16 cellular contexts compared by ENCODE assay signal in genomic region chr3:58250093-58250707, GRCh38. TPM values are rescaled to one million over a fixed set of nuclear protein-coding genes. Genes with fewer than 3 reads are reported as not detected.
DNase-seq lines count a peak whose midpoint lies in the region; ATAC-seq and TF ChIP-seq lines count a peak whose summit lies in the region.
"Had no signal": no experiment of that assay in that cellular context is flagged by ENCODE, and none has a peak within 500 bp of the region (broad histone marks: within the 10 kb centered on the region; RNA-seq: fewer than 3 reads in every experiment).

No MANE protein-coding gene starts in this region.

- peaks cover 25% of the 10 kb centered on the region for H3K4me1 Mint-ChIP-seq in endodermal cell
- peaks cover 20% of the 10 kb centered on the region for H3K4me1 Mint-ChIP-seq in mesothelial cell of epicardium

- H3K36me3 ChIP-seq in HEK293 (ENCODE audit: control insufficient read depth in 2 of 2, insufficient read depth in 1 of 2, low read length in 2 of 2) (no peaks in the 10 kb centered on the region), endodermal cell (ENCODE audit: control insufficient read depth, insufficient read depth, low read length) (no peaks in the 10 kb centered on the region)

- H3K4me1 ChIP-seq in HEK293 (ENCODE audit: control insufficient read depth, insufficient read depth, low read length) (peaks cover 4% of the 10 kb centered on the region), endodermal cell (ENCODE audit: control insufficient read depth, insufficient read depth, low read length) (peaks cover 6% of the 10 kb centered on the region)

- no peak overlapping the region for H3K27ac ChIP-seq in HEK293 (ENCODE audit: extremely low read depth, low read depth, low read length)
- H3K27ac ChIP-seq in endodermal cell (ENCODE audit: low read depth, low read length): peak overlapping the region; percentile 52
- peak overlapping the region; percentile 24 for H3K27ac ChIP-seq in substantia nigra (ENCODE audit: low read depth, low read length, poor library complexity, severe bottlenecking)
- H3K27ac ChIP-seq: PC-9 had no signal

- H3K27me3 ChIP-seq in endodermal cell (ENCODE audit: control insufficient read depth, insufficient read depth, low read length, poor library complexity, severe bottlenecking): no peaks in the 10 kb centered on the region

- POLR2A ChIA-PET in HEK293 (lab: Yijun Ruan, JAX): no interaction called here

- no peak overlapping the region for H3K9ac ChIP-seq in endodermal cell (ENCODE audit: extremely low read depth, low read length, poor library complexity, severe bottlenecking)

- ATAC-seq in HG03095 (IDR thresholded peaks at IDR 0.05; ENCODE audit: unreplicated experiment): no peak
- no peak for ATAC-seq in HG03460 (IDR thresholded peaks at IDR 0.05; ENCODE audit: unreplicated experiment)
- ATAC-seq: CD8-positive, alpha-beta T cell had no signal

- H3K27ac Mint-ChIP-seq in endodermal cell (peak overlapping the region; percentile 21), mesothelial cell of epicardium (peak overlapping the region; percentile 48)
- H3K27ac Mint-ChIP-seq: activated naive CD8-positive, alpha-beta T cell treated with anti-CD3 and anti-CD28 coated beads, Interleukin-2, amount 50 U/mL, for 24 hours; CD8-positive, alpha-beta T cell had no signal

- DNase-seq in endodermal cell: peak; percentile 74
- DNase-seq in mesothelial cell of epicardium (ENCODE audit: low spot score in 2 of 2, unreplicated experiment in 2 of 2): no peak
- no peak for DNase-seq in substantia nigra (lab: John Stamatoyannopoulos, UW)
- DNase-seq in NCI-H446 (lab: John Stamatoyannopoulos, UW): no peak
- no peak for DNase-seq in activated CD4-positive, alpha-beta T cell treated with anti-CD3 and anti-CD28 coated beads, Interleukin-2, amount 50 U/mL, for 4 hours
- DNase-seq: activated naive CD8-positive, alpha-beta T cell treated with anti-CD3 and anti-CD28 coated beads, Interleukin-2, amount 50 U/mL, for 24 hours; caudate nucleus; CD8-positive, alpha-beta T cell; IMR-90; MV-4-11; NCI-H774; PC-9; stimulated activated CD4-positive, alpha-beta T cell treated with anti-CD3 and anti-CD28 coated beads, Interleukin-4, amount 100 ng/mL, for 4 hours had no signal

- H3K4me3 ChIP-seq in HEK293 (ENCODE audit: low read depth, low read length): no peak overlapping the region
- H3K4me3 ChIP-seq in endodermal cell (ENCODE audit: low read length): no peak overlapping the region
- H3K4me3 ChIP-seq: PC-9 had no signal

- H3K36me3 Mint-ChIP-seq in endodermal cell (ENCODE audit: low read depth) (peaks cover 3% of the 10 kb centered on the region), mesothelial cell of epicardium (no peaks in the 10 kb centered on the region)

- H3K4me3 Mint-ChIP-seq in endodermal cell (no peak overlapping the region), mesothelial cell of epicardium (no peak overlapping the region)
- H3K4me3 Mint-ChIP-seq: activated naive CD8-positive, alpha-beta T cell treated with anti-CD3 and anti-CD28 coated beads, Interleukin-2, amount 50 U/mL, for 24 hours; CD8-positive, alpha-beta T cell had no signal

- CTCF ChIA-PET in HEK293 (lab: Yijun Ruan, JAX): interaction anchor here (0.5 to 1.1 kb wide), 3 partner anchors 30 to 82 kb away, joined by 3 to 4 read pairs (median 4); no protein-coding TSS in a partner anchor

- 0 out of 2 replicates have a peak, but pooled peaks have one; percentile 36 for TF ChIP-seq CTCF in HEK293 (tag by site-specific recombination; IDR thresholded peaks at IDR 0.05)
- no peak for TF ChIP-seq CTCF in endodermal cell (conservative IDR thresholded peaks at IDR 0.05)
- TF ChIP-seq CTCF in mesothelial cell of epicardium (IDR thresholded peaks at IDR 0.05; ENCODE audit: unreplicated experiment): no peak

- 79 to 84% methylated on average over 6 of the region's 8 CpGs for WGBS in endodermal cell (ENCODE audit: insufficient coverage in 1 of 2, insufficient read length in 1 of 2), 2 experiments

- no peaks in the 10 kb centered on the region for H3K9me3 ChIP-seq in HEK293 (ENCODE audit: control insufficient read depth, insufficient read depth, low read depth, low read length)
- no peaks in the 10 kb centered on the region for H3K9me3 ChIP-seq in endodermal cell (ENCODE audit: control insufficient read depth, low read length)

- H3K9me3 Mint-ChIP-seq in endodermal cell (no peaks in the 10 kb centered on the region), mesothelial cell of epicardium (no peaks in the 10 kb centered on the region)
- H3K9me3 Mint-ChIP-seq: activated naive CD8-positive, alpha-beta T cell treated with anti-CD3 and anti-CD28 coated beads, Interleukin-2, amount 50 U/mL, for 24 hours; CD8-positive, alpha-beta T cell had no signal

- H3K27me3 Mint-ChIP-seq in endodermal cell (ENCODE audit: insufficient read depth): no peaks in the 10 kb centered on the region
- H3K27me3 Mint-ChIP-seq in mesothelial cell of epicardium (ENCODE audit: low read depth): no peaks in the 10 kb centered on the region
- H3K27me3 Mint-ChIP-seq: activated naive CD8-positive, alpha-beta T cell treated with anti-CD3 and anti-CD28 coated beads, Interleukin-2, amount 50 U/mL, for 24 hours had no signal

TF ChIP-seq in HEK293, 187 proteins besides CTCF, POLR2A, EP300 and RAD21:
- no peak for TF ChIP-seq ZNF302 (tag by site-specific recombination; IDR thresholded peaks at IDR 0.05; ENCODE audit: low read depth)

RNA-seq across cellular contexts. Expression of gene ABHD6, which starts 12.6 kb away (rescaled TPM):
- total RNA-seq in endodermal cell (1 to 10 TPM; 7.5 to 8.6 TPM), mesothelial cell of epicardium (3.3 to 4.9 TPM (median 4.2 TPM) in 3 replicates)
- polyA plus RNA-seq in endodermal cell (2013, experiment 1 of 2): 10.7 TPM
- 7.8 TPM for polyA plus RNA-seq in endodermal cell (2013, experiment 2 of 2)

RNA-seq across cellular contexts. Expression of gene DNASE1L3, which starts 39.4 kb away (rescaled TPM):
- total RNA-seq in endodermal cell (not detected), mesothelial cell of epicardium (0.22 to 0.72 TPM (median 0.53 TPM) in 3 replicates)
- polyA plus RNA-seq in endodermal cell (2013, experiment 1 of 2): not detected
- not detected for polyA plus RNA-seq in endodermal cell (2013, experiment 2 of 2)
- total RNA-seq: CD8-positive, alpha-beta T cell; IMR-90; PC-9 had no signal
- polyA plus RNA-seq: IMR-90 had no signal

RNA-seq across cellular contexts. Expression of gene RPP14, which starts 55.8 kb away (rescaled TPM):
- total RNA-seq in endodermal cell: 10 to 100 TPM; 22.0 to 23.6 TPM
- 12.6 TPM for polyA plus RNA-seq in endodermal cell (2013, experiment 1 of 2)
- polyA plus RNA-seq in endodermal cell (2013, experiment 2 of 2): 13.5 TPM
- total RNA-seq in mesothelial cell of epicardium: 19.0 to 24.2 TPM (median 21.3 TPM) in 3 replicates

RNA-seq across cellular contexts. Expression of gene HTD2, which starts 56.1 kb away (rescaled TPM):
- total RNA-seq in endodermal cell: 10 to 100 TPM; 10.5 to 13.7 TPM
- polyA plus RNA-seq in endodermal cell (2013, experiment 1 of 2): 11.7 TPM
- 8.9 TPM for polyA plus RNA-seq in endodermal cell (2013, experiment 2 of 2)
- total RNA-seq in mesothelial cell of epicardium: 7.7 to 9.4 TPM (median 8.3 TPM) in 3 replicates
